Comparison of ENCODE assay signal across 16 cellular contexts in the genomic region with DNA sequence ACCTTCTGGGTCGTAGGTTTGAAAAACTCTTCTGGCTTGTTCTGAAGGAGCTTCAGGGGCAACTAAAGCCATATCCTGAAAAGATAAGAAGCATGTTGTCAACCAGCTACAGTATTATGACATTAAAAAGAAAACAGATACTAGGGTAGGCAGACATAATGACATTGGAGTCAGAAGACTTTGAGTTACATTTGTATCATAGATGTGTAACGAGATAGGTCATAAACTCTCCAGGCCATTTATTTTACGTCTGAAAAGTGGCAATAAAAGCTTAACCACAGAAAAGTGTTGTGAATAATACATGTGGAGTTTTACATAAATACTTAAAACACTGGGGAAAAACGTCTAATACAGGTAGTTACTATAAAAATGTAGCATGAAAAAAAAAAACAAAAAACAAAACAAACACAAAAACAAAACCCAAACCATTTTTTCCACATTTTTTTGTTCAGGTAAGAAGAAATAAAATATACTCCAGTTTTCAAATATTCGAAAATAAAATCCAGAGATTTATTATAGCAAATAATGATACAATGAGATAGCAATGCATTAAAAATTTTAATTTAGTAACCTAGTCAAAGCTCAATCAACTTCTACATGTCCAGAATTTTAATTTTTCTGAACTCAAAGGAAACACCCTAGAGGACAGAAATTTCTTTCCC.
"Had no signal": no experiment of that assay in that cellular context is flagged by ENCODE, and none has a peak within 500 bp of the region (broad histone marks: within the 10 kb centered on the region; RNA-seq: fewer than 3 reads in every experiment).

No MANE protein-coding gene starts in this region.

- H3K4me3 Mint-ChIP-seq: activated naive CD4-positive, alpha-beta T cell treated with anti-CD3 and anti-CD28 coated beads, Interleukin-2, amount 10 ng/mL, durations not matched to agents 7 days and 5 days; type B pancreatic cell had no signal

- DNase-seq: activated CD4-positive, CD25-positive, alpha-beta regulatory T cell treated with anti-CD3 and anti-CD28 coated beads, Interleukin-2, amount 50 U/mL, for 72 hours; activated naive CD4-positive, alpha-beta T cell treated with anti-CD3 and anti-CD28 coated beads, Interleukin-2, amount 10 ng/mL, durations not matched to agents 7 days and 5 days; adrenal gland; colonic mucosa; glutamatergic neuron; kidney glomerular epithelial cell; mesendoderm; right cardiac atrium; small intestine; stimulated activated CD4-positive, alpha-beta T cell treated with anti-CD3 and anti-CD28 coated beads, Interleukin-4, amount 100 ng/mL, for 4 hours; stimulated activated CD8-positive, alpha-beta memory T cell treated with anti-CD3 and anti-CD28 coated beads, Interleukin-4, amount 100 ng/mL, for 48 hours; stimulated activated naive CD8-positive, alpha-beta T cell treated with anti-CD3 and anti-CD28 coated beads, Interleukin-15, Interleukin-2, amounts not matched to agents 100 U/mL and 50 U/mL, for 24 hours; T-helper 9 cell had no signal

- H3K27me3 Mint-ChIP-seq: activated naive CD4-positive, alpha-beta T cell treated with anti-CD3 and anti-CD28 coated beads, Interleukin-2, amount 10 ng/mL, durations not matched to agents 7 days and 5 days; type B pancreatic cell had no signal

- H3K27ac Mint-ChIP-seq: activated naive CD4-positive, alpha-beta T cell treated with anti-CD3 and anti-CD28 coated beads, Interleukin-2, amount 10 ng/mL, durations not matched to agents 7 days and 5 days; type B pancreatic cell had no signal

- H3K4me1 Mint-ChIP-seq: activated naive CD4-positive, alpha-beta T cell treated with anti-CD3 and anti-CD28 coated beads, Interleukin-2, amount 10 ng/mL, durations not matched to agents 7 days and 5 days had no signal

- H3K4me3 ChIP-seq: adrenal gland, colonic mucosa, prostate gland had no signal

- ATAC-seq: esophagus mucosa; right cardiac atrium; stimulated activated naive CD8-positive, alpha-beta T cell treated with anti-CD3 and anti-CD28 coated beads, Interleukin-15, Interleukin-2, amounts not matched to agents 100 U/mL and 50 U/mL, for 24 hours had no signal

- H3K4me1 ChIP-seq: colonic mucosa had no signal

- H3K27ac ChIP-seq: adrenal gland, colonic mucosa had no signal

- H3K36me3 ChIP-seq: adrenal gland, colonic mucosa, prostate gland had no signal

- FAIRE-seq: small intestine had no signal

- H3K27me3 ChIP-seq: adrenal gland, colonic mucosa had no signal

- H3K9me3 ChIP-seq: adrenal gland, colonic mucosa, prostate gland had no signal
